8 cellular contexts compared by ENCODE assay signal in the genomic region with DNA sequence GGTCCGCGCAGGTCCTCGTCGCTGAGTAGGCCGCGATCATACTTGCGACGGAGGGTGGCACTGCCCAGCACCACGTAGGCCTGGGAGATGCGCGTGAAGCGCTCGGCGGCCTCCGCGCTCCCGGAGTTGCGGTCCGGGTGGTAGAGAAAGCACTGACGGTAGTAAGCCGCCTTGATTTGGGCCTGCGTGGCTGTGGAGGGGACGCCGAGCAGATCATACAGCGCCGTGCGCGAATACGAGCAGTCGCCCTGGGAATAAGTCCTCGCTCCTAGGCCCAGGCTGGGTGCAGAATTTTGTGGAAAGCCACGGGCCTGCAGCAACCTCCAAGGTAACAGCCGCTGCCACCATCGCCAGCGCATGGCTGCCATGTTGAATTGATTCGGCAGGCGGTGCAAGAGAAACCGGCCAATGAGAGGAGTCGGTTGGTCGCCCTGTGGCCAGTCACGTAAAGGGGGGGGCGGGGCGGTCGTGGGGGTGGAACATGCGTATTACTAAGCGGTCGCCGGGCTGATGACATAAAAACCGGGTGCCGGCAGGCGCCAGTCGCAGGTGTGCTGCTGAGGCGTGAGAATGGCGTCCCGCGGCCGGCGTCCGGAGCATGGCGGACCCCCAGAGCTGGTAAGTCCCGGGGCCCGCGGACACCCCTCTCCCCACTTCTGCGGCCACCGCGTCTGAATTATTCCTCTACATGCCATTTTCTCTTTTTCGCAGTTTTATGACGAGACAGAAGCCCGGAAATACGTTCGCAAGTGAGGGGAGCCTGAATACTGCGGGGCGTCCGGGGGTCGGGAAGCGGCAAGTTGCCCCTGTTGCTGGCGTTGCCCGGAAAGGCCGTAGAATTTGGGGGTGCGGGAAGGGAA. TPM values are rescaled to one million over a fixed set of nuclear protein-coding genes. Genes with fewer than 3 reads are reported as not detected.
DNase-seq lines count a peak whose midpoint lies in the region; ATAC-seq and TF ChIP-seq lines count a peak whose summit lies in the region.

A gene with protein sequence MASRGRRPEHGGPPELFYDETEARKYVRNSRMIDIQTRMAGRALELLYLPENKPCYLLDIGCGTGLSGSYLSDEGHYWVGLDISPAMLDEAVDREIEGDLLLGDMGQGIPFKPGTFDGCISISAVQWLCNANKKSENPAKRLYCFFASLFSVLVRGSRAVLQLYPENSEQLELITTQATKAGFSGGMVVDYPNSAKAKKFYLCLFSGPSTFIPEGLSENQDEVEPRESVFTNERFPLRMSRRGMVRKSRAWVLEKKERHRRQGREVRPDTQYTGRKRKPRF (plus strand): TSS at position 542 of the 860 bp plus-strand sequence. CDS start 29 bp downstream, at position 571.
A gene (minus strand): TSS at position 398 of the 860 bp plus-strand sequence. CDS start 30 bp downstream, at position 368.

- H3K4me3 ChIP-seq in CD4-positive, alpha-beta memory T cell (ENCODE audit: low read length in 2 of 2), result peak within 1 kb of the TSS; percentile 89 to 98
- H3K4me3 ChIP-seq in lung, result peak within 1 kb of the TSS; percentile 99

- peaks cover 15 to 37% of the 10 kb centered on the region in 2 donors for H3K36me3 Mint-ChIP-seq in CD4-positive, alpha-beta memory T cell
- H3K36me3 Mint-ChIP-seq in activated CD8-positive, alpha-beta T cell treated with anti-CD3 and anti-CD28 coated beads for 36 hours (ENCODE audit: low read depth), result peaks cover 45% of the 10 kb centered on the region

- H3K4me1 ChIP-seq in CD4-positive, alpha-beta memory T cell (ENCODE audit: insufficient read depth, low read length), result peaks cover 28% of the 10 kb centered on the region
- peaks cover 7 to 22% of the 10 kb centered on the region in 2 donors for H3K4me1 ChIP-seq in lung (ENCODE audit: control insufficient read depth in 2 of 2, insufficient read depth in 2 of 2, low read length in 2 of 2)

- H3K36me3 ChIP-seq in CD4-positive, alpha-beta memory T cell (ENCODE audit: insufficient read depth, low read length), result peaks cover 13% of the 10 kb centered on the region
- H3K36me3 ChIP-seq in lung (ENCODE audit: control insufficient read depth in 2 of 2, insufficient read depth in 2 of 2, low read length in 2 of 2), result peaks cover 8 to 16% of the 10 kb centered on the region in 2 donors

- 0% methylated on average over 80 of the region's 80 CpGs for WGBS in lung, 2 donors

- peak; percentile 86 to 98 (median 92) for DNase-seq in CD4-positive, alpha-beta memory T cell
- DNase-seq in HK-2 (ENCODE audit: unreplicated experiment), result peak; percentile 99
- DNase-seq in NCI-H82 treated with DMSO at 0.1 percent for 48 hours (lab: John Stamatoyannopoulos, UW; ENCODE audit: unreplicated experiment), result peak; percentile 78
- DNase-seq in activated CD8-positive, alpha-beta T cell treated with anti-CD3 and anti-CD28 coated beads for 36 hours, result peak; percentile 99
- peak; percentile 97 for DNase-seq in ecto neural progenitor cell (ENCODE audit: low spot score)
- DNase-seq in lung (ENCODE audit: low spot score), result peak; percentile 97
- peak; percentile 95 to 99 (median 97) for DNase-seq in stimulated activated CD4-positive, alpha-beta T cell treated with anti-CD3 and anti-CD28 coated beads, TNF-alpha, amount 100 ng/mL, for 24 hours (ENCODE audit: low read depth in 3 of 3)

- CTCF ChIA-PET in CD4-positive, alpha-beta memory T cell (lab: Charles Lee; ENCODE audit: partially characterized antibody), result no interaction called here
- CTCF ChIA-PET in activated CD8-positive, alpha-beta T cell treated with anti-CD3 and anti-CD28 coated beads for 36 hours (lab: Charles Lee), result no interaction called here

- no peaks in the 10 kb centered on the region for H3K27me3 ChIP-seq in CD4-positive, alpha-beta memory T cell (ENCODE audit: insufficient read depth, low read length)
- H3K27me3 ChIP-seq in lung (ENCODE audit: control insufficient read depth, insufficient read depth), result no peaks in the 10 kb centered on the region

- H3K9me3 ChIP-seq in CD4-positive, alpha-beta memory T cell (ENCODE audit: control insufficient read depth in 1 of 2, low read length in 2 of 2), result no peaks in the 10 kb centered on the region
- H3K9me3 ChIP-seq in lung (ENCODE audit: control insufficient read depth in 2 of 2, insufficient read depth in 1 of 2, low read length in 1 of 2), result no peaks in the 10 kb centered on the region

- H3K27ac ChIP-seq in CD4-positive, alpha-beta memory T cell (ENCODE audit: low read depth, low read length), result peak within 1 kb of the TSS; percentile 78
- H3K27ac ChIP-seq in lung (ENCODE audit: low read depth in 1 of 2, low read length in 1 of 2), result peak within 1 kb of the TSS; percentile 54 to 96

- H3K27ac Mint-ChIP-seq in CD4-positive, alpha-beta memory T cell, result peak within 1 kb of the TSS; percentile 94 to 97 (median 95)
- H3K27ac Mint-ChIP-seq in activated CD8-positive, alpha-beta T cell treated with anti-CD3 and anti-CD28 coated beads for 36 hours, result peak within 1 kb of the TSS; percentile 97

- POLR2A ChIA-PET in CD4-positive, alpha-beta memory T cell (lab: Charles Lee; ENCODE audit: partially characterized antibody), result interaction anchor here (1.0 to 1.3 kb wide), 3 partner anchors 15 to 35 kb away, joined by 3 to 4 read pairs (median 3); no protein-coding TSS in a partner anchor
- POLR2A ChIA-PET in activated CD8-positive, alpha-beta T cell treated with anti-CD3 and anti-CD28 coated beads for 36 hours (lab: Charles Lee), result interaction anchor here (0.9 to 1.3 kb wide), 4 partner anchors 12 to 18 kb away, joined by 3 to 4 read pairs (median 3); no protein-coding TSS in a partner anchor

- no peaks in the 10 kb centered on the region for H3K9me3 Mint-ChIP-seq in CD4-positive, alpha-beta memory T cell
- no peaks in the 10 kb centered on the region for H3K9me3 Mint-ChIP-seq in activated CD8-positive, alpha-beta T cell treated with anti-CD3 and anti-CD28 coated beads for 36 hours

- intact Hi-C loops in CD4-positive, alpha-beta memory T cell (cut with micrococcal nuclease), result loop anchor here (1.0 kb wide), 5 partner anchors 16 to 126 kb away; a partner anchor contains a TSS
- intact Hi-C loops in activated CD8-positive, alpha-beta T cell treated with anti-CD3 and anti-CD28 coated beads for 36 hours (cut with micrococcal nuclease), result loop anchor here (5.0 kb wide), 1 partner anchor 34 kb away; a partner anchor contains a TSS

- peak within 1 kb of the TSS; percentile 94 to 99 (median 96) for H3K4me3 Mint-ChIP-seq in CD4-positive, alpha-beta memory T cell
- peak within 1 kb of the TSS; percentile 97 for H3K4me3 Mint-ChIP-seq in activated CD8-positive, alpha-beta T cell treated with anti-CD3 and anti-CD28 coated beads for 36 hours

- H3K4me1 Mint-ChIP-seq in CD4-positive, alpha-beta memory T cell, result peaks cover 15 to 47% (median 30%) of the 10 kb centered on the region in 4 donors
- H3K4me1 Mint-ChIP-seq in activated CD8-positive, alpha-beta T cell treated with anti-CD3 and anti-CD28 coated beads for 36 hours (ENCODE audit: low read depth), result peaks cover 47% of the 10 kb centered on the region

- no peaks in the 10 kb centered on the region for H3K27me3 Mint-ChIP-seq in CD4-positive, alpha-beta memory T cell
- H3K27me3 Mint-ChIP-seq in activated CD8-positive, alpha-beta T cell treated with anti-CD3 and anti-CD28 coated beads for 36 hours, result no peaks in the 10 kb centered on the region

- TF ChIP-seq CTCF in activated CD8-positive, alpha-beta T cell treated with anti-CD3 and anti-CD28 coated beads for 36 hours (IDR thresholded peaks at IDR 0.05), result no peak
- peak; percentile 3 for TF ChIP-seq CTCF in lung (IDR thresholded peaks at IDR 0.05; ENCODE audit: control extremely low read depth, extremely low read depth)

- peak; percentile 85 for ATAC-seq in GM19455 (IDR thresholded peaks at IDR 0.05; ENCODE audit: unreplicated experiment)
- peak; percentile 98 for ATAC-seq in activated CD8-positive, alpha-beta T cell treated with anti-CD3 and anti-CD28 coated beads for 36 hours
- ATAC-seq in lung (ENCODE audit: insufficient read depth, low FRiP score), result peak; percentile 96

RNA-seq across cellular contexts. Expression of the first gene that starts in this region (rescaled TPM):
- 10 to 100 TPM; 54.3 to 60.6 TPM for total RNA-seq in CD4-positive, alpha-beta memory T cell
- polyA plus RNA-seq in CD4-positive, alpha-beta memory T cell, result 100 to 1,000 TPM; 114 to 187 TPM
- 100 to 1,000 TPM; 108 TPM for total RNA-seq in activated CD8-positive, alpha-beta T cell treated with anti-CD3 and anti-CD28 coated beads for 36 hours
- total RNA-seq in lung, result 10 to 100 TPM; 33.5 to 76.7 TPM
- polyA plus RNA-seq in lung, result 100 to 1,000 TPM in 1 of 2 donors, 10 to 100 TPM in 1; 71.7 to 118 TPM

RNA-seq across cellular contexts. Expression of the second gene that starts in this region (rescaled TPM):
- 10 to 100 TPM; 16.3 to 16.5 TPM for total RNA-seq in CD4-positive, alpha-beta memory T cell
- 1 to 10 TPM; 8.3 to 9.4 TPM for polyA plus RNA-seq in CD4-positive, alpha-beta memory T cell
- total RNA-seq in activated CD8-positive, alpha-beta T cell treated with anti-CD3 and anti-CD28 coated beads for 36 hours, result 1 to 10 TPM; 6.7 to 7.0 TPM
- total RNA-seq in lung, result 10 to 100 TPM in 1 of 2 donors, 1 to 10 TPM in 1; 5.3 to 14.4 TPM
- polyA plus RNA-seq in lung, result 10 to 100 TPM in 1 of 2 donors, 1 to 10 TPM in 1; 8.1 to 10.0 TPM

Comparison
In these comparisons a context has a peak if more than half of its experiments do, and no peak if none do; other contexts are left out.
1. Peak in every context shown above with its lines: DNase-seq, ATAC-seq, H3K4me3 ChIP-seq and H3K27ac ChIP-seq.